ENCODE assay signal across 15 cellular contexts in genomic region chr7:50552139-50552538, GRCh38. TPM values are rescaled to one million over a fixed set of nuclear protein-coding genes. Genes with fewer than 3 reads are reported as not detected.
A peak's percentile ranks its signal among the peaks of the same experiment; 100 is the strongest.
DNase-seq lines count a peak whose midpoint lies in the region; ATAC-seq and TF ChIP-seq lines count a peak whose summit lies in the region.
"Had no signal": no experiment of that assay in that cellular context is flagged by ENCODE, and none has a peak within 500 bp of the region (broad histone marks: within the 10 kb centered on the region; RNA-seq: fewer than 3 reads in every experiment).

No MANE protein-coding gene starts in this region.

- peaks cover 22% of the 10 kb centered on the region for H3K4me1 ChIP-seq in neural progenitor cell
- H3K4me1 ChIP-seq in MM.1S (ENCODE audit: low read length): no peaks in the 10 kb centered on the region
- H3K4me1 ChIP-seq: tibial artery had no signal

- TF ChIP-seq CTCF in neural progenitor cell (IDR thresholded peaks at IDR 0.05) (no peak), MM.1S (IDR thresholded peaks at IDR 0.05; ENCODE audit: low read length) (no peak), osteocyte (IDR thresholded peaks at IDR 0.05) (no peak)

- H2AFZ ChIP-seq in neural progenitor cell (replicated peaks) (no peak overlapping the region), MM.1S (ENCODE audit: low read length) (no peak overlapping the region)

- H3K4me1 Mint-ChIP-seq in neural progenitor cell (peaks cover 43% of the 10 kb centered on the region), T-helper 17 cell (no peaks in the 10 kb centered on the region), osteocyte (ENCODE audit: unreplicated experiment) (no peaks in the 10 kb centered on the region)
- H3K4me1 Mint-ChIP-seq: stimulated activated memory B cell treated with anti-CD40 and anti-IgM and Interleukin-4, amounts not matched to agents 10 μg/mL and 1 μg/mL and 100 μg/mL, for 72 hours had no signal

- H3K36me3 Mint-ChIP-seq in neural progenitor cell: no peaks in the 10 kb centered on the region
- H3K36me3 Mint-ChIP-seq in T-helper 17 cell (ENCODE audit: low read depth): no peaks in the 10 kb centered on the region
- no peaks in the 10 kb centered on the region for H3K36me3 Mint-ChIP-seq in osteocyte (ENCODE audit: unreplicated experiment)
- H3K36me3 Mint-ChIP-seq: stimulated activated memory B cell treated with anti-CD40 and anti-IgM and Interleukin-4, amounts not matched to agents 10 μg/mL and 1 μg/mL and 100 μg/mL, for 72 hours had no signal

- H3K79me2 ChIP-seq in neural progenitor cell (ENCODE audit: low read depth) (no peaks in the 10 kb centered on the region), MM.1S (ENCODE audit: low read length) (no peaks in the 10 kb centered on the region)

- H3K4me2 ChIP-seq in neural progenitor cell (no peak overlapping the region), MM.1S (ENCODE audit: low read depth, low read length) (no peak overlapping the region)

- H3K27ac Mint-ChIP-seq in neural progenitor cell: peak overlapping the region; percentile 17
- no peak overlapping the region for H3K27ac Mint-ChIP-seq in T-helper 17 cell
- H3K27ac Mint-ChIP-seq in osteocyte (ENCODE audit: unreplicated experiment): no peak overlapping the region
- H3K27ac Mint-ChIP-seq: stimulated activated memory B cell treated with anti-CD40 and anti-IgM and Interleukin-4, amounts not matched to agents 10 μg/mL and 1 μg/mL and 100 μg/mL, for 72 hours; T-helper 1 cell treated with Interleukin-12 subunit alpha and Interleukin-12 subunit beta and Interleukin-4 antibody, amounts not matched to agents 30 μg/mL and 1 μg/mL, for 36 hours had no signal

- H3K27me3 Mint-ChIP-seq in neural progenitor cell (ENCODE audit: insufficient read depth, low read depth) (peaks cover 24% of the 10 kb centered on the region), T-helper 17 cell (peaks cover 43% of the 10 kb centered on the region), osteocyte (ENCODE audit: unreplicated experiment) (peaks cover 35% of the 10 kb centered on the region)

- no peak for ATAC-seq in T-helper 17 cell
- ATAC-seq in HG02840 (IDR thresholded peaks at IDR 0.05; ENCODE audit: low FRiP score, unreplicated experiment): no peak
- ATAC-seq: stimulated activated memory B cell treated with anti-CD40 and anti-IgM and Interleukin-4, amounts not matched to agents 10 μg/mL and 1 μg/mL and 100 μg/mL, for 72 hours had no signal

- peaks cover 9% of the 10 kb centered on the region for H3F3A ChIP-seq in neural progenitor cell (ENCODE audit: low read depth)
- H3F3A ChIP-seq in MM.1S (ENCODE audit: insufficient read depth, low read length): no peaks in the 10 kb centered on the region

- no peaks in the 10 kb centered on the region for H4K20me1 ChIP-seq in neural progenitor cell (ENCODE audit: low read depth)
- H4K20me1 ChIP-seq in MM.1S (ENCODE audit: insufficient read depth, low read length): no peaks in the 10 kb centered on the region

- H3K9ac ChIP-seq in neural progenitor cell (no peak overlapping the region), MM.1S (ENCODE audit: low read length) (no peak overlapping the region)

- H3K9me2 ChIP-seq in MM.1S (replicated peaks; ENCODE audit: insufficient read depth, low read length): no peaks in the 10 kb centered on the region

- H3K4me3 Mint-ChIP-seq in neural progenitor cell (peak overlapping the region; percentile 68), T-helper 17 cell (no peak overlapping the region), osteocyte (ENCODE audit: unreplicated experiment) (no peak overlapping the region)
- H3K4me3 Mint-ChIP-seq: stimulated activated memory B cell treated with anti-CD40 and anti-IgM and Interleukin-4, amounts not matched to agents 10 μg/mL and 1 μg/mL and 100 μg/mL, for 72 hours; T-helper 1 cell treated with Interleukin-12 subunit alpha and Interleukin-12 subunit beta and Interleukin-4 antibody, amounts not matched to agents 30 μg/mL and 1 μg/mL, for 36 hours had no signal

- H3K36me3 ChIP-seq in neural progenitor cell (no peaks in the 10 kb centered on the region), MM.1S (replicated peaks; ENCODE audit: insufficient read depth, low read length) (no peaks in the 10 kb centered on the region)
- H3K36me3 ChIP-seq: tibial artery had no signal

- H3K27ac ChIP-seq in neural progenitor cell: no peak overlapping the region
- H3K27ac ChIP-seq in MM.1S (ENCODE audit: low read length): no peak overlapping the region
- H3K27ac ChIP-seq: tibial artery had no signal

- H3K9me3 ChIP-seq in neural progenitor cell (ENCODE audit: low read depth) (no peaks in the 10 kb centered on the region), T-helper 17 cell (ENCODE audit: control insufficient read depth, low read length, poor library complexity, severe bottlenecking) (no peaks in the 10 kb centered on the region), MM.1S (replicated peaks; ENCODE audit: insufficient read depth, low read length) (no peaks in the 10 kb centered on the region)
- H3K9me3 ChIP-seq: tibial artery had no signal

- H3K9me3 Mint-ChIP-seq in neural progenitor cell (no peaks in the 10 kb centered on the region), osteocyte (ENCODE audit: unreplicated experiment) (no peaks in the 10 kb centered on the region)
- H3K9me3 Mint-ChIP-seq: stimulated activated memory B cell treated with anti-CD40 and anti-IgM and Interleukin-4, amounts not matched to agents 10 μg/mL and 1 μg/mL and 100 μg/mL, for 72 hours; T-helper 1 cell treated with Interleukin-12 subunit alpha and Interleukin-12 subunit beta and Interleukin-4 antibody, amounts not matched to agents 30 μg/mL and 1 μg/mL, for 36 hours had no signal

- DNase-seq in NCI-H1092 treated with DMSO at 0.1 percent for 48 hours (lab: John Stamatoyannopoulos, UW) (peak; percentile 100), NCI-H2081 treated with DMSO at 0.1 percent for 48 hours (lab: John Stamatoyannopoulos, UW) (peak; percentile 98), NCI-H774 (lab: John Stamatoyannopoulos, UW) (peak; percentile 92), neural progenitor cell (ENCODE audit: low spot score) (no peak), T-helper 17 cell (no peak), MM.1S (no peak), osteocyte (ENCODE audit: extremely low spot score, unreplicated experiment) (no peak)
- DNase-seq: activated CD4-positive, CD25-positive, alpha-beta regulatory T cell treated with anti-CD3 and anti-CD28 coated beads, Interleukin-2, amount 50 U/mL, for 72 hours; tibial artery had no signal

- no peak overlapping the region for H3K4me3 ChIP-seq in neural progenitor cell
- no peak overlapping the region for H3K4me3 ChIP-seq in MM.1S (ENCODE audit: low read length)
- H3K4me3 ChIP-seq: tibial artery had no signal

- H3K27me3 ChIP-seq in neural progenitor cell (no peaks in the 10 kb centered on the region), MM.1S (replicated peaks; ENCODE audit: insufficient read depth, low read length) (no peaks in the 10 kb centered on the region)
- H3K27me3 ChIP-seq: tibial artery had no signal

RNA-seq across cellular contexts. Expression of gene DDC, which starts 13.1 kb away (rescaled TPM):
- total RNA-seq in neural progenitor cell (ENCODE audit: low replicate concordance) (not detected in 2 replicates), T-helper 17 cell (not detected), osteocyte (not detected in 2 replicates)
- total RNA-seq: aorta, M059J, posterior vena cava had no signal

Comparison
In these comparisons a context has a peak if more than half of its experiments do, and no peak if none do; other contexts are left out.
1. DNase-seq: peak in NCI-H1092 treated with DMSO at 0.1 percent for 48 hours (single experiment), NCI-H2081 treated with DMSO at 0.1 percent for 48 hours (single experiment) and NCI-H774 (single experiment); none in neural progenitor cell (single experiment), T-helper 17 cell (0 of 3), MM.1S (single experiment) and osteocyte (single experiment).